ENCODE assay signal across 15 cellular contexts in the genomic region with DNA sequence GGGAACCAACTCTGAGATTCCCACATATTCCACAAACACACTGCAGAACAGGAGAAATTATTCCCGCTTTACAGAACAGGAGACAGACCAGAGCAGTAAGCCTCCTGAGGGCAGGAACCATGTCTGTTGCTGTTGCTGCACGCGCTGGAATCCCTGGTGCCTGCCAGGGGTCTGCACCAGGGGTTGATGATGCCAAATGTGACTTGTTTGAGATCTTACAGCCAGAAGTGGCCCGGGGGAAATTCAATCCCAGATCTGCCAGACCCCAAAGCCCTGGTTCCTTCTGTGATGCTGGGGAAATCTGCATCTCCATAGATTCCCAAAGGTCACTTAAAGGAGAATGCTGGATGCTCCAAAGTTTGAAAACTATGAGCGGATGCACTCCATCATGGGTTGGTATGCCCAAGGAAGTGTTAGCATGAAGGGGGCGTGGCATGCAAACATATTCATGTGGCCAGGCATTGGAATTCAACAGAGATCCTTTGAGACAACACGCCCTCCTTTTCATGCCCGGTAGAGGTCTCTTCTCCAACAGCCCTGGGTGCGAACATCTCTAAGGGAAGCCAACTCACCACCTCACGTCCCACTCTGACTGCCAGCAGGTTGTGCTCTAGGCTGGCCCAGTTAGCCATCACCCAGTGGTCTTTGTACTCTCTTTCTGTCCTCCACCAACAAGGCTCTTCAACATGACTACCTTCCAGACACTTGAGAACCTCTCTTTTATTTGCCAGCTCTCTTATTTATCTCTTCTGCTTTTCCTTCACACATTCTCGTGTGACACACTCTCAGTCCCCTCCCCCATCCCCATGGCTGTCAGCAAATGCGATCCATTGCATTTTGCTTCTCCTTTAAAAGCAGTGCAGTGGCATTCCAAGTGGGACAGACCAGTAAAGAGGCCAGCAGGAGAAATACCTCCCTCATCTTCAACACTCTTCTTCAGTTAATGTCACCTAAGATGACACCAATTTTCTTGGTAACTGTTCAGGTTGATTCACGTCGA.
DNase-seq lines count a peak whose midpoint lies in the region; ATAC-seq and TF ChIP-seq lines count a peak whose summit lies in the region.
"Had no signal": no experiment of that assay in that cellular context is flagged by ENCODE, and none has a peak within 500 bp of the region (broad histone marks: within the 10 kb centered on the region; RNA-seq: fewer than 3 reads in every experiment).

No MANE protein-coding gene starts in this region.

- no peak overlapping the region for H3K27ac ChIP-seq in CD8-positive, alpha-beta memory T cell (ENCODE audit: low read depth, low read length)
- H3K27ac ChIP-seq in esophagus muscularis mucosa (replicated peaks in 1 of 4) (peak overlapping the region; percentile 80 to 89 (median 84)), brain microvascular endothelial cell (no peak overlapping the region)
- H3K27ac ChIP-seq: gastrocnemius medialis had no signal

- CTCF ChIA-PET in CD8-positive, alpha-beta memory T cell (lab: Charles Lee), result no interaction called here

- H3K4me1 ChIP-seq in CD8-positive, alpha-beta memory T cell (ENCODE audit: insufficient read depth, low read length), result peaks cover 17% of the 10 kb centered on the region
- H3K4me1 ChIP-seq in esophagus muscularis mucosa, result peaks cover 33 to 98% (median 87%) of the 10 kb centered on the region in 4 donors

- H3K27me3 Mint-ChIP-seq in CD8-positive, alpha-beta memory T cell, result peaks cover 0 to 2% of the 10 kb centered on the region in 2 donors
- H3K27me3 Mint-ChIP-seq: stimulated activated naive CD8-positive, alpha-beta T cell treated with anti-CD3 and anti-CD28 coated beads, Interleukin-15, amount 100 ng/mL, for 72 hours had no signal

- POLR2A ChIA-PET in CD8-positive, alpha-beta memory T cell (lab: Charles Lee), result no interaction called here

- ATAC-seq in sciatic nerve, result no peak
- ATAC-seq: activated CD4-positive, CD25-positive, alpha-beta regulatory T cell treated with anti-CD3 and anti-CD28 coated beads, Interleukin-2, amount 50 U/mL, for 24 hours; gastrocnemius medialis; stimulated activated naive CD8-positive, alpha-beta T cell treated with anti-CD3 and anti-CD28 coated beads, Interleukin-15, amount 100 ng/mL, for 72 hours had no signal

- peaks cover 0 to 2% (median 0%) of the 10 kb centered on the region in 3 donors for H3K36me3 Mint-ChIP-seq in CD8-positive, alpha-beta memory T cell

- no peaks in the 10 kb centered on the region for H3K27me3 ChIP-seq in CD8-positive, alpha-beta memory T cell (ENCODE audit: insufficient read depth, low read length, poor library complexity, severe bottlenecking)
- no peaks in the 10 kb centered on the region for H3K27me3 ChIP-seq in esophagus muscularis mucosa
- H3K27me3 ChIP-seq in brain microvascular endothelial cell (replicated peaks), result no peaks in the 10 kb centered on the region
- H3K27me3 ChIP-seq: gastrocnemius medialis had no signal

- peak overlapping the region in 6 of 8 donors; percentile 28 to 94 (median 78) for H3K27ac Mint-ChIP-seq in CD8-positive, alpha-beta memory T cell

- H3K9me3 Mint-ChIP-seq in CD8-positive, alpha-beta memory T cell, result no peaks in the 10 kb centered on the region

- H3K36me3 ChIP-seq in CD8-positive, alpha-beta memory T cell (ENCODE audit: insufficient read depth, low read length), result no peaks in the 10 kb centered on the region
- H3K36me3 ChIP-seq in esophagus muscularis mucosa (no peaks in the 10 kb centered on the region), brain microvascular endothelial cell (replicated peaks) (no peaks in the 10 kb centered on the region)
- H3K36me3 ChIP-seq: gastrocnemius medialis had no signal

- TF ChIP-seq CTCF in esophagus muscularis mucosa (IDR thresholded peaks at IDR 0.05), result no peak
- TF ChIP-seq CTCF in brain microvascular endothelial cell (IDR thresholded peaks at IDR 0.05; ENCODE audit: low read depth, low read length, missing control alignments), result no peak

- DNase-seq in CD8-positive, alpha-beta memory T cell, result no peak
- DNase-seq in NCI-H526 treated with DMSO at 0.1 percent for 48 hours (lab: John Stamatoyannopoulos, UW) (peak; percentile 5), esophagus muscularis mucosa (ENCODE audit: extremely low spot score) (no peak), sciatic nerve (ENCODE audit: low spot score) (peak; percentile 30), SIG-M5 (lab: John Stamatoyannopoulos, UW) (no peak), brain microvascular endothelial cell (no peak), T1000 (lab: John Stamatoyannopoulos, UW) (no peak), NOMO-1 treated with DMSO at 0.1 percent for 48 hours (lab: John Stamatoyannopoulos, UW; ENCODE audit: unreplicated experiment) (no peak)
- DNase-seq: aorta; C1 segment of cervical spinal cord; effector CD4-positive, alpha-beta T cell; gastrocnemius medialis; GDM1; stimulated activated naive CD8-positive, alpha-beta T cell treated with anti-CD3 and anti-CD28 coated beads, Interleukin-15, amount 100 ng/mL, for 72 hours had no signal

- no peak for TF ChIP-seq EP300 in esophagus muscularis mucosa (IDR thresholded peaks at IDR 0.05)

- TF ChIP-seq POLR2A in esophagus muscularis mucosa (IDR thresholded peaks at IDR 0.05; ENCODE audit: low read depth), result no peak

- peaks cover 35 to 46% (median 36%) of the 10 kb centered on the region in 3 donors for H3K4me1 Mint-ChIP-seq in CD8-positive, alpha-beta memory T cell

- H3K4me3 Mint-ChIP-seq in CD8-positive, alpha-beta memory T cell, result peak overlapping the region in 4 of 7 donors; percentile 3 to 20 (median 14)
- H3K4me3 Mint-ChIP-seq: stimulated activated naive CD8-positive, alpha-beta T cell treated with anti-CD3 and anti-CD28 coated beads, Interleukin-15, amount 100 ng/mL, for 72 hours had no signal

- intact Hi-C loops in esophagus muscularis mucosa (cut with DNase I), result no loop called here
- intact Hi-C loops in sciatic nerve (cut with DNase I), result no loop called here

- H3K9me3 ChIP-seq in CD8-positive, alpha-beta memory T cell (ENCODE audit: low read length), result no peaks in the 10 kb centered on the region
- H3K9me3 ChIP-seq in esophagus muscularis mucosa, result no peaks in the 10 kb centered on the region
- H3K9me3 ChIP-seq: gastrocnemius medialis had no signal

- H3K4me3 ChIP-seq in CD8-positive, alpha-beta memory T cell (ENCODE audit: low read length), result no peak overlapping the region
- H3K4me3 ChIP-seq in esophagus muscularis mucosa (no peak overlapping the region), brain microvascular endothelial cell (ENCODE audit: low read depth, low read length) (no peak overlapping the region)
- H3K4me3 ChIP-seq: gastrocnemius medialis had no signal

- in situ Hi-C loops in brain microvascular endothelial cell (cut with HindIII; ENCODE audit: low pct_ligation_motif_present, low sequenced_read_pairs), result no loop called here

- 87% methylated on average over 14 of the region's 14 CpGs for WGBS in esophagus muscularis mucosa

Comparison
In these comparisons a context has a peak if more than half of its experiments do, and no peak if none do; other contexts are left out.
1. DNase-seq: peak in NCI-H526 treated with DMSO at 0.1 percent for 48 hours (single experiment) and sciatic nerve (single experiment); none in CD8-positive, alpha-beta memory T cell (0 of 5), esophagus muscularis mucosa (single experiment), SIG-M5 (single experiment), brain microvascular endothelial cell (single experiment), T1000 (single experiment) and NOMO-1 treated with DMSO at 0.1 percent for 48 hours (single experiment).
2. H3K27ac ChIP-seq: peak in esophagus muscularis mucosa (4 of 4); none in CD8-positive, alpha-beta memory T cell (single experiment) and brain microvascular endothelial cell (single experiment).